8 cellular contexts compared by ENCODE assay signal in genomic region chr3:177427096-177427495, GRCh38.
A peak's percentile ranks its signal among the peaks of the same experiment; 100 is the strongest.
DNase-seq lines count a peak whose midpoint lies in the region; ATAC-seq and TF ChIP-seq lines count a peak whose summit lies in the region.

No MANE protein-coding gene starts in this region.

- no peak for TF ChIP-seq CTCF in thyroid gland (IDR thresholded peaks at IDR 0.05)

- DNase-seq in SK-N-MC (ENCODE audit: low read depth, low spot score) (no peak), mesendoderm (no peak), NCI-H1417 (lab: John Stamatoyannopoulos, UW) (no peak), NCI-H345 treated with DMSO at 0.1 percent for 48 hours (lab: John Stamatoyannopoulos, UW; ENCODE audit: unreplicated experiment) (no peak), thyroid gland (no peak), AG20443 (ENCODE audit: low spot score) (no peak)

- TF ChIP-seq POLR2A in thyroid gland (IDR thresholded peaks at IDR 0.05): no peak

- no peaks in the 10 kb centered on the region for H3K9me3 ChIP-seq in SK-N-MC (ENCODE audit: low read depth, low read length)
- no peaks in the 10 kb centered on the region for H3K9me3 ChIP-seq in thyroid gland

- no peaks in the 10 kb centered on the region for H3K79me2 ChIP-seq in mesendoderm (ENCODE audit: control insufficient read depth, insufficient read depth, low read length)

- peaks cover 4% of the 10 kb centered on the region for H3K4me1 ChIP-seq in mesendoderm (ENCODE audit: control insufficient read depth, low read depth, low read length)
- peaks cover 9 to 19% of the 10 kb centered on the region in 2 donors for H3K4me1 ChIP-seq in thyroid gland

- ATAC-seq in GM18873 (IDR thresholded peaks at IDR 0.05; ENCODE audit: low FRiP score, unreplicated experiment) (peak; percentile 98), HG02970 (IDR thresholded peaks at IDR 0.05; ENCODE audit: low FRiP score, unreplicated experiment) (peak; percentile 94)

- no peaks in the 10 kb centered on the region for H3K79me1 ChIP-seq in mesendoderm (ENCODE audit: low read length)

- intact Hi-C loops in thyroid gland (cut with DNase I): no loop called here

- no peaks in the 10 kb centered on the region for H3K36me3 ChIP-seq in SK-N-MC (ENCODE audit: insufficient read depth, low read length)
- H3K36me3 ChIP-seq in mesendoderm (ENCODE audit: control insufficient read depth, insufficient read depth, low read length): no peaks in the 10 kb centered on the region
- no peaks in the 10 kb centered on the region for H3K36me3 ChIP-seq in thyroid gland

- H3K4me3 ChIP-seq in SK-N-MC: peak overlapping the region; percentile 53
- H3K4me3 ChIP-seq in mesendoderm (ENCODE audit: low read length): no peak overlapping the region
- no peak overlapping the region for H3K4me3 ChIP-seq in thyroid gland (replicated peaks in 1 of 3)

- H2BK15ac ChIP-seq in mesendoderm (replicated peaks; ENCODE audit: low read depth): no peak overlapping the region

- peak overlapping the region; percentile 51 for H2BK5ac ChIP-seq in mesendoderm (ENCODE audit: low read length)

- peak overlapping the region; percentile 81 for H3K27ac ChIP-seq in SK-N-MC
- no peak overlapping the region for H3K27ac ChIP-seq in mesendoderm (ENCODE audit: low read depth, low read length)
- H3K27ac ChIP-seq in thyroid gland: no peak overlapping the region

- H3K4ac ChIP-seq in mesendoderm (ENCODE audit: low read depth, low read length): peak overlapping the region; percentile 75

- no peak overlapping the region for H3K18ac ChIP-seq in mesendoderm (ENCODE audit: low read length)

- peak overlapping the region; percentile 1 for H3K9ac ChIP-seq in SK-N-MC (ENCODE audit: insufficient read length)
- no peak overlapping the region for H3K9ac ChIP-seq in mesendoderm (ENCODE audit: low read length)

- peak overlapping the region; percentile 14 for H2AK5ac ChIP-seq in mesendoderm (ENCODE audit: low read length)

- no peak overlapping the region for H4K8ac ChIP-seq in mesendoderm (ENCODE audit: low read depth, low read length)

- H3K56ac ChIP-seq in mesendoderm (ENCODE audit: low read length): peak overlapping the region; percentile 35

- H4K5ac ChIP-seq in mesendoderm (ENCODE audit: low read length): no peak overlapping the region

- no peak overlapping the region for H2BK120ac ChIP-seq in mesendoderm (ENCODE audit: low read depth, low read length)

- H3K23ac ChIP-seq in mesendoderm (ENCODE audit: low read length): no peak overlapping the region

- H3K27me3 ChIP-seq in mesendoderm (ENCODE audit: insufficient read depth, low read length, poor library complexity) (no peaks in the 10 kb centered on the region), thyroid gland (no peaks in the 10 kb centered on the region)

- WGBS in mesendoderm (ENCODE audit: extremely low coverage, insufficient coverage, low lambda C conversion rate): no CpG with 5 or more reads among the region's 7 CpGs
- WGBS in thyroid gland, 2 donors: 75 to 79% methylated on average over 7 of the region's 7 CpGs

- no peak overlapping the region for H3K4me2 ChIP-seq in mesendoderm (ENCODE audit: low read length)
